In genomic region chr14:37202265-37202664, GRCh38 we compare ENCODE assay signal across 1 cellular context.
TF ChIP-seq lines count a peak whose summit lies in the region.

No MANE protein-coding gene starts in this region.

TF ChIP-seq in IMR-90, 13 proteins besides CTCF, POLR2A, EP300 and RAD21:
- TF ChIP-seq BHLHE40 (IDR thresholded peaks at IDR 0.05; ENCODE audit: low read depth, low read length), result no peak
- TF ChIP-seq FOS (IDR thresholded peaks at IDR 0.05; ENCODE audit: low read depth, low read length), result no peak
- no peak for TF ChIP-seq CEBPB (IDR thresholded peaks at IDR 0.05; ENCODE audit: low read depth, low read length)
- TF ChIP-seq RFX5 (IDR thresholded peaks at IDR 0.05; ENCODE audit: low read depth, low read length), result no peak
- no peak for TF ChIP-seq NFE2L2 (IDR thresholded peaks at IDR 0.05; ENCODE audit: low read depth, low read length)
- no peak for TF ChIP-seq CHD1 (IDR thresholded peaks at IDR 0.05; ENCODE audit: low read depth, low read length)
